ENCODE assay signal across 16 cellular contexts in the genomic region with DNA sequence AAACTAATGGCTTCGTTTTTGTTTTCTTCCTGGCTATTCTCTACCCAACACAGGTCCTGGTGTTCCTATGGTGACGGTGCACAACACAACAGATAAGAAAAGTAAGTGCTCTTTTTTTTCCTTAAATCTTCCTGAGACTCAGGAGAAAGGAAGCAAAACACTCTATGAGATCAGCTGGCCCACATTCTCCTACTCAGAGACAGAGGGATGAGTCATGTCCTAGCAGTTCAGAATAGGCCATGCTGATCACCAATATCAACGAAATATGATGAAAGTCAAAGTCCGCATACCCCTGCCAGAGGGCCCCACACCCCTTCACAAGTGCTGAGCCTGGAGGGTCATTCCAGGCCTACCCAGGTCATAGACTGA.
"Had no signal": no experiment of that assay in that cellular context is flagged by ENCODE, and none has a peak within 500 bp of the region (broad histone marks: within the 10 kb centered on the region; RNA-seq: fewer than 3 reads in every experiment).

No MANE protein-coding gene starts in this region.

- ATAC-seq: activated CD4-positive, alpha-beta T cell treated with anti-CD3 and anti-CD28 coated beads for 36 hours; esophagus mucosa; gastrocnemius medialis; T-cell; WTC11 had no signal

- H3K27ac Mint-ChIP-seq: activated CD4-positive, alpha-beta T cell treated with anti-CD3 and anti-CD28 coated beads for 36 hours; activated naive CD8-positive, alpha-beta T cell treated with anti-CD3 and anti-CD28 coated beads for 36 hours; activated T-helper 1 cell treated with anti-CD3 and anti-CD28 coated beads, Interleukin-12 subunit alpha, Interleukin-12 subunit beta, Interleukin-2, Interleukin-4 antibody, amounts not matched to agents 30 ng/mL and 10 ng/mL and 1 ng/mL, durations not matched to agents 14 hours and 24 hours and 36 hours; brain; nephron progenitor cell; stimulated activated naive CD8-positive, alpha-beta T cell treated with anti-CD3 and anti-CD28 coated beads, Interleukin-15, Interleukin-2, amounts not matched to agents 100 ng/mL and 50 ng/mL, for 24 hours; T-cell; type B pancreatic cell; WTC11 had no signal

- H3K4me3 Mint-ChIP-seq: activated CD4-positive, alpha-beta T cell treated with anti-CD3 and anti-CD28 coated beads for 36 hours; activated naive CD8-positive, alpha-beta T cell treated with anti-CD3 and anti-CD28 coated beads for 36 hours; activated T-helper 1 cell treated with anti-CD3 and anti-CD28 coated beads, Interleukin-12 subunit alpha, Interleukin-12 subunit beta, Interleukin-2, Interleukin-4 antibody, amounts not matched to agents 30 ng/mL and 10 ng/mL and 1 ng/mL, durations not matched to agents 14 hours and 24 hours and 36 hours; brain; nephron progenitor cell; stimulated activated naive CD8-positive, alpha-beta T cell treated with anti-CD3 and anti-CD28 coated beads, Interleukin-15, Interleukin-2, amounts not matched to agents 100 ng/mL and 50 ng/mL, for 24 hours; T-cell; type B pancreatic cell; WTC11 had no signal

- H3K27ac ChIP-seq: coronary artery, gastrocnemius medialis had no signal

- H3K27me3 ChIP-seq: gastrocnemius medialis had no signal

- H3K4me1 ChIP-seq: gastrocnemius medialis had no signal

- H3K27me3 Mint-ChIP-seq: activated naive CD8-positive, alpha-beta T cell treated with anti-CD3 and anti-CD28 coated beads for 36 hours; brain; type B pancreatic cell had no signal

- H3K36me3 Mint-ChIP-seq: activated naive CD8-positive, alpha-beta T cell treated with anti-CD3 and anti-CD28 coated beads for 36 hours; T-cell; type B pancreatic cell had no signal

- H3K4me3 ChIP-seq: coronary artery, gastrocnemius medialis had no signal

- H3K9me3 ChIP-seq: gastrocnemius medialis had no signal

- H3K4me1 Mint-ChIP-seq: activated CD4-positive, alpha-beta T cell treated with anti-CD3 and anti-CD28 coated beads for 36 hours; activated naive CD8-positive, alpha-beta T cell treated with anti-CD3 and anti-CD28 coated beads for 36 hours; nephron progenitor cell; T-cell; WTC11 had no signal

- H3K9me3 Mint-ChIP-seq: activated naive CD8-positive, alpha-beta T cell treated with anti-CD3 and anti-CD28 coated beads for 36 hours; activated T-helper 1 cell treated with anti-CD3 and anti-CD28 coated beads, Interleukin-12 subunit alpha, Interleukin-12 subunit beta, Interleukin-2, Interleukin-4 antibody, amounts not matched to agents 30 ng/mL and 10 ng/mL and 1 ng/mL, durations not matched to agents 14 hours and 24 hours and 36 hours; stimulated activated naive CD8-positive, alpha-beta T cell treated with anti-CD3 and anti-CD28 coated beads, Interleukin-15, Interleukin-2, amounts not matched to agents 100 ng/mL and 50 ng/mL, for 24 hours had no signal

- DNase-seq: activated CD4-positive, alpha-beta T cell treated with anti-CD3 and anti-CD28 coated beads for 36 hours; activated CD4-positive, alpha-beta T cell treated with anti-CD3 and anti-CD28 coated beads, Interleukin-2, amount 50 U/mL, for 48 hours; activated naive CD8-positive, alpha-beta T cell treated with anti-CD3 and anti-CD28 coated beads for 36 hours; amniotic stem cell; central memory CD4-positive, alpha-beta T cell; gastrocnemius medialis; nephron progenitor cell; occipital lobe; T-cell had no signal

- H3K36me3 ChIP-seq: gastrocnemius medialis had no signal
